Comparison of ENCODE assay signal across 8 cellular contexts in the genomic region with DNA sequence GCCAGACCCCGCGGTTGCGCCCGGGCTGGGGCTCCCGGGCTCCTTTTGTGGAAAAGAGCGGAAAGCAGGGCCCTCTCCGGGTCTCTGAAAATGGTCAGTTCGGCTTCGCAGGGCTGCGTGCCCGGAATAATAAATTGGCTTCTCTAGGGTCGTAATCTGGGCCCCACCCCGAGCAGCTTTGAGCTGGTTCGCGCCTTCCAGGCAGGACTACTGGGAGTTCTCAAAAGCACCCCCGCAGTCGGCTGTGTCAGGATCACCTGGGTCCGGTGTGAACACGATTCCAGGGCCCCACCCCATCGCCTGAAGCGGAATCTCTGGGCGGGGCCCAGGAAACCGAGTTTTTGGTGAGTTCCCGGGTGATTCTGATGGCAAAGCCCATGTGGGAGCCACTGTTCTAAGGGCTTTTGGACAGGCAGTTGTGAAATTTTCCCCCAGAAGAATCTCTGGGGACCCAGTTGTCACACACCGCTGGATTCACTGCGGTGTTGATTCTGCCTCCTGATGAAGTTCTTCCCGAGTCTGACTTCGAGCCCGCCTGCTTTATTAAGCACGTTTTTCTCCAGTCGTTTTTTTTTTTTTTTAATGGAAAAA.
DNase-seq lines count a peak whose midpoint lies in the region; ATAC-seq and TF ChIP-seq lines count a peak whose summit lies in the region.

No MANE protein-coding gene starts in this region.

- POLR2A ChIA-PET in activated CD4-positive, alpha-beta memory T cell treated with anti-CD3 and anti-CD28 coated beads, Interleukin-2, amount 10 ng/mL, durations not matched to agents 7 days and 5 days (lab: Charles Lee), result no interaction called here

- DNase-seq in C1 segment of cervical spinal cord (lab: John Stamatoyannopoulos, UW) (peak in 9 of 14 donors; percentile 20 to 72 (median 41)), head of caudate nucleus (peak; percentile 44 to 81 (median 64)), Ammon's horn (ENCODE audit: low spot score) (no peak)
- DNase-seq in activated CD4-positive, alpha-beta memory T cell treated with anti-CD3 and anti-CD28 coated beads, Interleukin-2, amount 10 ng/mL, durations not matched to agents 7 days and 5 days, result no peak
- no peak for DNase-seq in activated CD8-positive, alpha-beta memory T cell treated with anti-CD3 and anti-CD28 coated beads, Interleukin-2, amount 50 U/mL, for 48 hours

- ATAC-seq in HG03045 (IDR thresholded peaks at IDR 0.05; ENCODE audit: unreplicated experiment) (peak; percentile 13), GM21423 (IDR thresholded peaks at IDR 0.05; ENCODE audit: unreplicated experiment) (no peak)

- TF ChIP-seq CTCF in parathyroid adenoma (IDR thresholded peaks at IDR 0.05), result no peak

- peak overlapping the region; percentile 52 for H3K4me3 ChIP-seq in parathyroid adenoma (ENCODE audit: low read depth, low read length)

- H3K4me1 ChIP-seq in parathyroid adenoma, result peaks cover 18% of the 10 kb centered on the region

- H3K4me3 Mint-ChIP-seq in activated CD4-positive, alpha-beta memory T cell treated with anti-CD3 and anti-CD28 coated beads, Interleukin-2, amount 10 ng/mL, durations not matched to agents 7 days and 5 days, result peak overlapping the region; percentile 63

- no peaks in the 10 kb centered on the region for H3K9me3 Mint-ChIP-seq in activated CD4-positive, alpha-beta memory T cell treated with anti-CD3 and anti-CD28 coated beads, Interleukin-2, amount 10 ng/mL, durations not matched to agents 7 days and 5 days

- H3K27ac ChIP-seq in parathyroid adenoma, result peak overlapping the region; percentile 45

- peaks cover 26% of the 10 kb centered on the region for H3K27me3 Mint-ChIP-seq in activated CD4-positive, alpha-beta memory T cell treated with anti-CD3 and anti-CD28 coated beads, Interleukin-2, amount 10 ng/mL, durations not matched to agents 7 days and 5 days

- no peaks in the 10 kb centered on the region for H3K36me3 ChIP-seq in parathyroid adenoma (ENCODE audit: control insufficient read depth, insufficient read depth, low read length)

- H3K4me2 ChIP-seq in parathyroid adenoma (ENCODE audit: low read length), result peak overlapping the region; percentile 86

- no peak overlapping the region for H3K27ac Mint-ChIP-seq in activated CD4-positive, alpha-beta memory T cell treated with anti-CD3 and anti-CD28 coated beads, Interleukin-2, amount 10 ng/mL, durations not matched to agents 7 days and 5 days

- no peaks in the 10 kb centered on the region for H3K27me3 ChIP-seq in parathyroid adenoma (ENCODE audit: control insufficient read depth, insufficient read depth, low read length)

- peak overlapping the region; percentile 95 for H2AFZ ChIP-seq in parathyroid adenoma

- H3K4me1 Mint-ChIP-seq in activated CD4-positive, alpha-beta memory T cell treated with anti-CD3 and anti-CD28 coated beads, Interleukin-2, amount 10 ng/mL, durations not matched to agents 7 days and 5 days, result peaks cover 11% of the 10 kb centered on the region

- H3K36me3 Mint-ChIP-seq in activated CD4-positive, alpha-beta memory T cell treated with anti-CD3 and anti-CD28 coated beads, Interleukin-2, amount 10 ng/mL, durations not matched to agents 7 days and 5 days (ENCODE audit: low read depth), result no peaks in the 10 kb centered on the region

- no peaks in the 10 kb centered on the region for H3K79me2 ChIP-seq in parathyroid adenoma

- H3K9ac ChIP-seq in parathyroid adenoma, result peak overlapping the region; percentile 81

- CTCF ChIA-PET in activated CD4-positive, alpha-beta memory T cell treated with anti-CD3 and anti-CD28 coated beads, Interleukin-2, amount 10 ng/mL, durations not matched to agents 7 days and 5 days (lab: Charles Lee), result interaction anchor here (2.3 kb wide), 1 partner anchor 20 kb away, joined by 6 read pairs; no protein-coding TSS in a partner anchor

- intact Hi-C loops in head of caudate nucleus (cut with DNase I), result loop anchor here (2.0 to 5.0 kb wide), 2 partner anchors 262 to 703 kb away; partner anchors contain the start of gene TANC2

- no peaks in the 10 kb centered on the region for H3K9me3 ChIP-seq in parathyroid adenoma (ENCODE audit: control insufficient read depth, low read length)

Comparison
In these comparisons a context has a peak if more than half of its experiments do, and no peak if none do; other contexts are left out.
1. DNase-seq: peak in C1 segment of cervical spinal cord (9 of 14) and head of caudate nucleus (42 of 42); none in activated CD4-positive, alpha-beta memory T cell treated with anti-CD3 and anti-CD28 coated beads, Interleukin-2, amount 10 ng/mL, durations not matched to agents 7 days and 5 days (single experiment), Ammon's horn (single experiment) and activated CD8-positive, alpha-beta memory T cell treated with anti-CD3 and anti-CD28 coated beads, Interleukin-2, amount 50 U/mL, for 48 hours (single experiment).